1 cellular context compared by ENCODE assay signal in the genomic region with DNA sequence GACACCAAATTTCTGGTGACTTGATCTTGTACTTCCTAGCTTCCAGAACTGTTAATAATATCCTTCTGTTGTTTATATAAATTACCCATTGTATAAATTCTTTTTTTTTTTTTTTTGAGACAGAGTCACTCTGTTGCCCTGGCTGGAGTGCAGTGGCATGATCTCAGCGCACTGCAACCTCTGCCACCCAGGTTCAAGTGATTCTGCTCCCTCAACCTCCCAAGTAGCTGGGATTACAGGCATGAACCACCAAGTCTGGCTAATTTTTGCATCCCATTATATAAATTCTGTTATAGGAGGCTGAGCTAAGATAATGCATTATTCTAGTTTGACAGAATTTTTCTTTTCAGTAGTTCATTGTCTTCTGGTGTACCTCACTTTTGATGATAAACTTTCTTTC.
TF ChIP-seq lines count a peak whose summit lies in the region.

No MANE protein-coding gene starts in this region.

TF ChIP-seq in IMR-90, 13 proteins besides CTCF, POLR2A, EP300 and RAD21 (continued from another document):
- TF ChIP-seq CEBPB (IDR thresholded peaks at IDR 0.05; ENCODE audit: low read depth, low read length), result no peak
- no peak for TF ChIP-seq MAFK (IDR thresholded peaks at IDR 0.05; ENCODE audit: low read depth, low read length)
- no peak for TF ChIP-seq CHD1 (IDR thresholded peaks at IDR 0.05; ENCODE audit: low read depth, low read length)
- TF ChIP-seq, protein P1, sequence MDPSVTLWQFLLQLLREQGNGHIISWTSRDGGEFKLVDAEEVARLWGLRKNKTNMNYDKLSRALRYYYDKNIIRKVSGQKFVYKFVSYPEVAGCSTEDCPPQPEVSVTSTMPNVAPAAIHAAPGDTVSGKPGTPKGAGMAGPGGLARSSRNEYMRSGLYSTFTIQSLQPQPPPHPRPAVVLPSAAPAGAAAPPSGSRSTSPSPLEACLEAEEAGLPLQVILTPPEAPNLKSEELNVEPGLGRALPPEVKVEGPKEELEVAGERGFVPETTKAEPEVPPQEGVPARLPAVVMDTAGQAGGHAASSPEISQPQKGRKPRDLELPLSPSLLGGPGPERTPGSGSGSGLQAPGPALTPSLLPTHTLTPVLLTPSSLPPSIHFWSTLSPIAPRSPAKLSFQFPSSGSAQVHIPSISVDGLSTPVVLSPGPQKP (IDR thresholded peaks at IDR 0.05; ENCODE audit: borderline replicate concordance, low read depth, low read length), result no peak
- TF ChIP-seq MXI1 (IDR thresholded peaks at IDR 0.05; ENCODE audit: borderline replicate concordance, low read depth, low read length), result no peak
- no peak for TF ChIP-seq RCOR1 (IDR thresholded peaks at IDR 0.05; ENCODE audit: insufficient replicate concordance, low read length)
- no peak for TF ChIP-seq SMC3 (IDR thresholded peaks at IDR 0.05; ENCODE audit: low read depth, low read length)
